2 cellular contexts compared by ENCODE assay signal in the genomic region with DNA sequence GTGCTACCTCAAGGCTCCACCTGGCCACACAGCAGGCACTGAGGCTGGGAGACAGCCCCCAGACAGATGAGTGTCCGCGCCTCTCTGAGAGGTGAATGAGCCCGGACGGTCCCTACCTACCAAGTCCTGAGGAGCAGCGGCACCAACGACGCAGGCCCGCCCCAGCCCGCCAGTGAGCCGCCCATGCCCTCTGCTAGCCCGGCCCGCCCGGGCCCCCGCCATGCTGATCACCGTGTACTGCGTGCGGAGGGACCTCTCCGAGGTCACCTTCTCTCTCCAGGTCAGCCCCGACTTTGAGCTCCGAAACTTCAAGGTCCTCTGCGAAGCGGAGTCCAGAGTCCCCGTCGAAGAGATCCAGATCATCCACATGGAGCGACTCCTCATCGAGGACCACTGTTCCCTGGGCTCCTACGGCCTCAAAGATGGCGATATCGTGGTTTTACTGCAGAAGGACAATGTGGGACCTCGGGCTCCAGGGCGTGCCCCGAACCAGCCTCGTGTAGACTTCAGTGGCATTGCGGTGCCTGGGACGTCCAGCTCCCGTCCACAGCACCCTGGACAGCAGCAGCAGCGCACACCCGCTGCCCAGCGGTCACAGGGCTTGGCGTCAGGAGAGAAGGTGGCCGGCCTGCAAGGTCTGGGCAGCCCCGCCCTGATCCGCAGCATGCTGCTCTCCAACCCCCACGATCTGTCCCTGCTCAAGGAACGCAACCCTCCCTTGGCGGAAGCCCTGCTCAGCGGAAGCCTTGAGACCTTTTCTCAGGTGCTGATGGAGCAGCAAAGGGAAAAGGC.
A peak's percentile ranks its signal among the peaks of the same experiment; 100 is the strongest.
TF ChIP-seq lines count a peak whose summit lies in the region.

TSS of gene DDI1 (plus strand) at position 38 of the 792 bp plus-strand sequence. CDS start at position 221, 183 bp downstream.

TF ChIP-seq in GM23338, 12 proteins besides CTCF, POLR2A, EP300 and RAD21:
- TF ChIP-seq, protein P1, sequence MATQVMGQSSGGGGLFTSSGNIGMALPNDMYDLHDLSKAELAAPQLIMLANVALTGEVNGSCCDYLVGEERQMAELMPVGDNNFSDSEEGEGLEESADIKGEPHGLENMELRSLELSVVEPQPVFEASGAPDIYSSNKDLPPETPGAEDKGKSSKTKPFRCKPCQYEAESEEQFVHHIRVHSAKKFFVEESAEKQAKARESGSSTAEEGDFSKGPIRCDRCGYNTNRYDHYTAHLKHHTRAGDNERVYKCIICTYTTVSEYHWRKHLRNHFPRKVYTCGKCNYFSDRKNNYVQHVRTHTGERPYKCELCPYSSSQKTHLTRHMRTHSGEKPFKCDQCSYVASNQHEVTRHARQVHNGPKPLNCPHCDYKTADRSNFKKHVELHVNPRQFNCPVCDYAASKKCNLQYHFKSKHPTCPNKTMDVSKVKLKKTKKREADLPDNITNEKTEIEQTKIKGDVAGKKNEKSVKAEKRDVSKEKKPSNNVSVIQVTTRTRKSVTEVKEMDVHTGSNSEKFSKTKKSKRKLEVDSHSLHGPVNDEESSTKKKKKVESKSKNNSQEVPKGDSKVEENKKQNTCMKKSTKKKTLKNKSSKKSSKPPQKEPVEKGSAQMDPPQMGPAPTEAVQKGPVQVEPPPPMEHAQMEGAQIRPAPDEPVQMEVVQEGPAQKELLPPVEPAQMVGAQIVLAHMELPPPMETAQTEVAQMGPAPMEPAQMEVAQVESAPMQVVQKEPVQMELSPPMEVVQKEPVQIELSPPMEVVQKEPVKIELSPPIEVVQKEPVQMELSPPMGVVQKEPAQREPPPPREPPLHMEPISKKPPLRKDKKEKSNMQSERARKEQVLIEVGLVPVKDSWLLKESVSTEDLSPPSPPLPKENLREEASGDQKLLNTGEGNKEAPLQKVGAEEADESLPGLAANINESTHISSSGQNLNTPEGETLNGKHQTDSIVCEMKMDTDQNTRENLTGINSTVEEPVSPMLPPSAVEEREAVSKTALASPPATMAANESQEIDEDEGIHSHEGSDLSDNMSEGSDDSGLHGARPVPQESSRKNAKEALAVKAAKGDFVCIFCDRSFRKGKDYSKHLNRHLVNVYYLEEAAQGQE (IDR thresholded peaks at IDR 0.05; ENCODE audit: unreplicated experiment), result peak; percentile 51
- no peak for TF ChIP-seq POLR2AphosphoS5 (IDR thresholded peaks at IDR 0.05; ENCODE audit: low read depth)
TF ChIP-seq in GM23338: peak in this region for 1.

TF ChIP-seq in Ishikawa, 13 proteins besides CTCF, POLR2A, EP300 and RAD21 (continued from another document):
- TF ChIP-seq, protein P1 (IDR thresholded peaks at IDR 0.05; ENCODE audit: low read depth), result peak; percentile 62
- TF ChIP-seq CEBPB (IDR thresholded peaks at IDR 0.05) (no peak), FOXM1 (IDR thresholded peaks at IDR 0.05; ENCODE audit: borderline replicate concordance, low read depth) (no peak)
TF ChIP-seq in Ishikawa: peak in this region for 1.
